Comparison of ENCODE assay signal across 8 cellular contexts in genomic region chr11:66045177-66045639, GRCh38. TPM values are rescaled to one million over a fixed set of nuclear protein-coding genes. Genes with fewer than 3 reads are reported as not detected.
DNase-seq lines count a peak whose midpoint lies in the region; ATAC-seq and TF ChIP-seq lines count a peak whose summit lies in the region.

No MANE protein-coding gene starts in this region.

- no peak overlapping the region for H3K27ac Mint-ChIP-seq in HFFc6

- H3K4me1 Mint-ChIP-seq in HFFc6 (ENCODE audit: low read depth): peaks cover 22% of the 10 kb centered on the region

- no peaks in the 10 kb centered on the region for H3K27me3 ChIP-seq in kidney epithelial cell (ENCODE audit: control insufficient read depth, insufficient read depth, low read length)

- no peaks in the 10 kb centered on the region for H3K9me3 Mint-ChIP-seq in HFFc6

- H3K4me3 ChIP-seq in cardiac fibroblast (replicated peaks in 1 of 2; ENCODE audit: low read depth in 2 of 2, low read length in 2 of 2) (no peak overlapping the region), kidney epithelial cell (ENCODE audit: low read depth, low read length) (no peak overlapping the region)

- peak overlapping the region; percentile 3; the same call in 1 of the 2 replicates for H3K4me3 Mint-ChIP-seq in HFFc6

- no peaks in the 10 kb centered on the region for H3K36me3 ChIP-seq in kidney epithelial cell (ENCODE audit: control insufficient read depth, insufficient read depth, low read length)

- peaks cover 8% of the 10 kb centered on the region for H3K27me3 Mint-ChIP-seq in HFFc6 (ENCODE audit: insufficient read depth)

- DNase-seq in DMS 273 (lab: John Stamatoyannopoulos, UW; ENCODE audit: unreplicated experiment) (peak; percentile 89), HFFc6 (peak; percentile 59), NCI-H446 treated with DMSO at 0.1 percent for 48 hours (lab: John Stamatoyannopoulos, UW) (peak; percentile 18), cardiac fibroblast (ENCODE audit: low read depth in 2 of 2) (peak; percentile 80 to 83), kidney epithelial cell (ENCODE audit: low read depth) (no peak)
- peak; percentile 88 for DNase-seq in activated CD4-positive, CD25-positive, alpha-beta regulatory T cell treated with anti-CD3 and anti-CD28 coated beads, Interleukin-2, amount 50 U/mL, for 72 hours
- DNase-seq in stimulated activated CD4-positive, alpha-beta T cell treated with anti-CD3 and anti-CD28 coated beads, Interleukin-1b, Interleukin-23, amount 100 ng/mL, for 4 hours (ENCODE audit: low read depth in 2 of 2): peak; percentile 78 to 86

- peak; percentile 98 for TF ChIP-seq CTCF in HFFc6 (IDR thresholded peaks at IDR 0.05)
- peak; percentile 91 for TF ChIP-seq CTCF in cardiac fibroblast (IDR thresholded peaks at IDR 0.05; ENCODE audit: low read depth, low read length)
- TF ChIP-seq CTCF in kidney epithelial cell (IDR thresholded peaks at IDR 0.05; ENCODE audit: insufficient read depth, low read length, poor library complexity, severe bottlenecking): peak; percentile 95

- no peaks in the 10 kb centered on the region for H3K36me3 Mint-ChIP-seq in HFFc6 (ENCODE audit: low read depth)

- ATAC-seq in HG03378 (IDR thresholded peaks at IDR 0.05; ENCODE audit: unreplicated experiment): no peak

RNA-seq across cellular contexts. Expression of gene GAL3ST3, which starts 3.8 kb away (rescaled TPM):
- total RNA-seq in HFFc6 (2021; fragmentation: NEBNext Ultra II Directional; extraction: Animal tissue kit (Norgen Biotek cat#: 25700)): under 1 TPM in 1 of 6 experiments, not detected in 5; 0.14 TPM
- 0.96 and 4.4 TPM in 2 replicates for total RNA-seq in kidney epithelial cell

RNA-seq across cellular contexts. Expression of gene SF3B2, which starts 7.0 kb away (rescaled TPM):
- 100 to 1,000 TPM; 199 to 240 (median 222) TPM for total RNA-seq in HFFc6 (2021; fragmentation: NEBNext Ultra II Directional; extraction: Animal tissue kit (Norgen Biotek cat#: 25700))
- total RNA-seq in kidney epithelial cell: 181 and 211 TPM in 2 replicates

RNA-seq across cellular contexts. Expression of gene CATSPER1, which starts 18.9 kb away (rescaled TPM):
- 1 to 10 TPM; 2.1 to 3.8 (median 2.7) TPM for total RNA-seq in HFFc6 (2021; fragmentation: NEBNext Ultra II Directional; extraction: Animal tissue kit (Norgen Biotek cat#: 25700))
- total RNA-seq in kidney epithelial cell: 0.29 TPM in 1 of 2 replicates, not detected in the other

RNA-seq across cellular contexts. Expression of gene PACS1, which starts 24.9 kb away (rescaled TPM):
- total RNA-seq in HFFc6 (2021; fragmentation: NEBNext Ultra II Directional; extraction: Animal tissue kit (Norgen Biotek cat#: 25700)): 100 to 1,000 TPM in 2 of 6 experiments, 10 to 100 TPM in 4; 82.8 to 114 (median 91.8) TPM
- total RNA-seq in kidney epithelial cell: 29.4 and 35.4 TPM in 2 replicates

RNA-seq across cellular contexts. Expression of gene CST6, which starts 33.4 kb away (rescaled TPM):
- total RNA-seq in HFFc6 (2021; fragmentation: NEBNext Ultra II Directional; extraction: Animal tissue kit (Norgen Biotek cat#: 25700)): under 1 TPM in 2 of 6 experiments, not detected in 4; 0.33 to 0.83 TPM
- total RNA-seq in kidney epithelial cell: 59.8 and 61.3 TPM in 2 replicates
